27 cellular contexts compared by ENCODE assay signal in genomic region chr20:53488779-53489272, GRCh38.
"Had no signal": no experiment of that assay in that cellular context is flagged by ENCODE, and none has a peak within 500 bp of the region (broad histone marks: within the 10 kb centered on the region; RNA-seq: fewer than 3 reads in every experiment).

No MANE protein-coding gene starts in this region.

- H3K36me3 ChIP-seq: heart right ventricle, left ventricle myocardium inferior, right atrium auricular region, right lobe of liver, tibial nerve, vagina had no signal

- H3K9ac ChIP-seq: parathyroid adenoma had no signal

- H3K36me3 Mint-ChIP-seq: memory B cell; naive B cell; natural killer cell; stimulated activated memory B cell treated with anti-CD40 and anti-IgM and Interleukin-4, amounts not matched to agents 10 μg/mL and 1 μg/mL and 100 μg/mL, for 72 hours; type B pancreatic cell had no signal

- H3K27ac ChIP-seq: heart right ventricle, hepatocyte, left ventricle myocardium inferior, parathyroid adenoma, psoas muscle, right atrium auricular region, right lobe of liver, tibial nerve, vagina had no signal

- ATAC-seq: heart right ventricle; natural killer cell; psoas muscle; right lobe of liver; stimulated activated memory B cell treated with anti-CD40 and anti-IgM and Interleukin-4, amounts not matched to agents 10 μg/mL and 1 μg/mL and 100 μg/mL, for 72 hours; stimulated activated naive CD8-positive, alpha-beta T cell treated with anti-CD3 and anti-CD28 coated beads, Interleukin-15, amount 100 ng/mL, for 72 hours had no signal

- H2AFZ ChIP-seq: hepatocyte, parathyroid adenoma had no signal

- H3K9me3 ChIP-seq: right lobe of liver, vagina had no signal

- H3K27ac Mint-ChIP-seq: memory B cell; naive B cell; natural killer cell; stimulated activated memory B cell treated with anti-CD40 and anti-IgM and Interleukin-4, amounts not matched to agents 10 μg/mL and 1 μg/mL and 100 μg/mL, for 72 hours; stimulated activated naive CD8-positive, alpha-beta T cell treated with anti-CD3 and anti-CD28 coated beads, Interleukin-15, amount 100 ng/mL, for 72 hours; type B pancreatic cell had no signal

- H3K27me3 ChIP-seq: heart right ventricle, hepatocyte, right atrium auricular region, right lobe of liver, tibial nerve, vagina had no signal

- H3K4me3 Mint-ChIP-seq: memory B cell; naive B cell; natural killer cell; neural crest cell; stimulated activated memory B cell treated with anti-CD40 and anti-IgM and Interleukin-4, amounts not matched to agents 10 μg/mL and 1 μg/mL and 100 μg/mL, for 72 hours; stimulated activated naive CD8-positive, alpha-beta T cell treated with anti-CD3 and anti-CD28 coated beads, Interleukin-15, amount 100 ng/mL, for 72 hours; type B pancreatic cell had no signal

- H3K9me3 Mint-ChIP-seq: natural killer cell; stimulated activated memory B cell treated with anti-CD40 and anti-IgM and Interleukin-4, amounts not matched to agents 10 μg/mL and 1 μg/mL and 100 μg/mL, for 72 hours; stimulated activated naive CD8-positive, alpha-beta T cell treated with anti-CD3 and anti-CD28 coated beads, Interleukin-15, amount 100 ng/mL, for 72 hours; type B pancreatic cell had no signal

- H3K4me1 ChIP-seq: parathyroid adenoma, psoas muscle, right atrium auricular region, right lobe of liver had no signal

- H3K4me2 ChIP-seq: hepatocyte, smooth muscle cell had no signal

- H3K4me3 ChIP-seq: heart right ventricle, hepatocyte, left ventricle myocardium inferior, lung, psoas muscle, right atrium auricular region, right lobe of liver, smooth muscle cell, tibial nerve, vagina had no signal

- H3K79me2 ChIP-seq: hepatocyte, parathyroid adenoma had no signal

- H3K4me1 Mint-ChIP-seq: natural killer cell; stimulated activated memory B cell treated with anti-CD40 and anti-IgM and Interleukin-4, amounts not matched to agents 10 μg/mL and 1 μg/mL and 100 μg/mL, for 72 hours had no signal

- DNase-seq: heart right ventricle; islet precursor cell; left ventricle myocardium inferior; midbrain; naive B cell; natural killer cell; nucleus accumbens; psoas muscle; right lobe of liver; stimulated activated CD4-positive, alpha-beta T cell treated with anti-CD3 and anti-CD28 coated beads, Interleukin-1b, Interleukin-23, amount 100 ng/mL, for 48 hours; stimulated activated CD4-positive, alpha-beta T cell treated with anti-CD3 and anti-CD28 coated beads, Interleukin-2, amount 100 ng/mL, for 48 hours; stimulated activated CD4-positive, alpha-beta T cell treated with anti-CD3 and anti-CD28 coated beads, Interleukin-4, amount 100 ng/mL, for 4 hours; stimulated activated CD8-positive, alpha-beta memory T cell treated with anti-CD3 and anti-CD28 coated beads, Interleukin-4, amount 100 ng/mL, for 48 hours; stimulated activated naive CD4-positive, alpha-beta T cell treated with Interleukin-2 at 50 U/mL for 16 hours; stimulated activated naive CD8-positive, alpha-beta T cell treated with anti-CD3 and anti-CD28 coated beads, Interleukin-15, amount 100 ng/mL, for 72 hours; substantia nigra had no signal

- H3K27me3 Mint-ChIP-seq: stimulated activated memory B cell treated with anti-CD40 and anti-IgM and Interleukin-4, amounts not matched to agents 10 μg/mL and 1 μg/mL and 100 μg/mL, for 72 hours; stimulated activated naive CD8-positive, alpha-beta T cell treated with anti-CD3 and anti-CD28 coated beads, Interleukin-15, amount 100 ng/mL, for 72 hours; type B pancreatic cell had no signal
